ENCODE assay signal across 28 cellular contexts in genomic region chr6:33497157-33497556, GRCh38.
"Had no signal": no experiment of that assay in that cellular context is flagged by ENCODE, and none has a peak within 500 bp of the region (broad histone marks: within the 10 kb centered on the region; RNA-seq: fewer than 3 reads in every experiment).

No MANE protein-coding gene starts in this region.

- DNase-seq: kidney glomerular epithelial cell; left colon; left lung; lower lobe of right lung; mammary epithelial cell; mesenchymal stem cell; naive thymus-derived CD8-positive, alpha-beta T cell; nucleus accumbens; pancreas; posterior cingulate gyrus; retina; right cardiac atrium; sigmoid colon; small intestine; spleen; stimulated activated CD4-positive, alpha-beta T cell treated with anti-CD3 and anti-CD28 coated beads, Interleukin-4, amount 100 ng/mL, for 24 hours; stimulated activated naive CD4-positive, alpha-beta T cell; tibial artery; trophoblast cell; upper lobe of right lung had no signal

- ATAC-seq: left colon; left lung; lower lobe of right lung; naive thymus-derived CD8-positive, alpha-beta T cell; pancreas; upper lobe of right lung had no signal

- H2AFZ ChIP-seq: hepatocyte had no signal

- H3K4me1 ChIP-seq: left lung, lower lobe of right lung, pancreas, prostate gland, sigmoid colon, spleen, suprapubic skin, tibial artery, upper lobe of right lung had no signal

- H3K4me3 ChIP-seq: hepatocyte, left lung, lower lobe of right lung, pancreas, prostate gland, sigmoid colon, spleen, suprapubic skin, thoracic aorta, tibial artery, upper lobe of right lung had no signal

- H3K27ac ChIP-seq: hepatocyte, left lung, lower lobe of right lung, pancreas, prostate gland, sigmoid colon, spleen, suprapubic skin, thoracic aorta, tibial artery, upper lobe of right lung had no signal

- H3K27me3 Mint-ChIP-seq: naive thymus-derived CD8-positive, alpha-beta T cell; stimulated activated naive CD8-positive, alpha-beta T cell treated with anti-CD3 and anti-CD28 coated beads, Interleukin-15, Interleukin-2, amounts not matched to agents 100 ng/mL and 50 ng/mL, for 24 hours had no signal

- H3K9me3 ChIP-seq: left lung, lower lobe of right lung, pancreas, prostate gland, sigmoid colon, spleen, suprapubic skin, thoracic aorta, tibial artery, upper lobe of right lung had no signal

- H3K9me3 Mint-ChIP-seq: naive thymus-derived CD8-positive, alpha-beta T cell; nephron; neural crest cell; stimulated activated effector memory CD8-positive, alpha-beta T cell treated with anti-CD3 and anti-CD28 coated beads, Interleukin-12 subunit alpha, Interleukin-12 subunit beta, amount 100 ng/mL, for 72 hours; stimulated activated naive CD8-positive, alpha-beta T cell treated with anti-CD3 and anti-CD28 coated beads, Interleukin-15, Interleukin-2, amounts not matched to agents 100 ng/mL and 50 ng/mL, for 24 hours had no signal

- H3K36me3 Mint-ChIP-seq: naive thymus-derived CD8-positive, alpha-beta T cell; stimulated activated effector memory CD8-positive, alpha-beta T cell treated with anti-CD3 and anti-CD28 coated beads, Interleukin-12 subunit alpha, Interleukin-12 subunit beta, amount 100 ng/mL, for 72 hours had no signal

- H3K4me1 Mint-ChIP-seq: nephron; neural crest cell; stimulated activated effector memory CD8-positive, alpha-beta T cell treated with anti-CD3 and anti-CD28 coated beads, Interleukin-12 subunit alpha, Interleukin-12 subunit beta, amount 100 ng/mL, for 72 hours had no signal

- H3K36me3 ChIP-seq: left lung, lower lobe of right lung, pancreas, prostate gland, sigmoid colon, spleen, suprapubic skin, thoracic aorta, tibial artery, upper lobe of right lung had no signal

- H3K4me3 Mint-ChIP-seq: naive thymus-derived CD8-positive, alpha-beta T cell; nephron; neural crest cell; stimulated activated effector memory CD8-positive, alpha-beta T cell treated with anti-CD3 and anti-CD28 coated beads, Interleukin-12 subunit alpha, Interleukin-12 subunit beta, amount 100 ng/mL, for 72 hours; stimulated activated naive CD8-positive, alpha-beta T cell treated with anti-CD3 and anti-CD28 coated beads, Interleukin-15, Interleukin-2, amounts not matched to agents 100 ng/mL and 50 ng/mL, for 24 hours had no signal

- H3K27ac Mint-ChIP-seq: nephron; stimulated activated effector memory CD8-positive, alpha-beta T cell treated with anti-CD3 and anti-CD28 coated beads, Interleukin-12 subunit alpha, Interleukin-12 subunit beta, amount 100 ng/mL, for 72 hours; stimulated activated naive CD8-positive, alpha-beta T cell treated with anti-CD3 and anti-CD28 coated beads, Interleukin-15, Interleukin-2, amounts not matched to agents 100 ng/mL and 50 ng/mL, for 24 hours had no signal

- H3K79me2 ChIP-seq: hepatocyte had no signal

- H3K4me2 ChIP-seq: hepatocyte had no signal

- H3K27me3 ChIP-seq: hepatocyte, left lung, pancreas, sigmoid colon, suprapubic skin, upper lobe of right lung had no signal
